Comparison of ENCODE assay signal across 8 cellular contexts in genomic region chr6:85677243-85677956, GRCh38. TPM values are rescaled to one million over a fixed set of nuclear protein-coding genes. Genes with fewer than 3 reads are reported as not detected.
DNase-seq lines count a peak whose midpoint lies in the region; ATAC-seq and TF ChIP-seq lines count a peak whose summit lies in the region.

No MANE protein-coding gene starts in this region.

- peak overlapping the region in 8 of 10 donors; percentile 77 to 95 (median 91) for H3K27ac ChIP-seq in heart right ventricle
- peak overlapping the region; percentile 85 for H3K27ac ChIP-seq in foreskin keratinocyte

- peaks cover 14% of the 10 kb centered on the region for H3K36me3 Mint-ChIP-seq in T-helper 17 cell (ENCODE audit: low read depth)

- ATAC-seq in heart right ventricle (no peak), Right ventricle myocardium superior (ENCODE audit: poor library complexity) (no peak), T-helper 17 cell (no peak), foreskin keratinocyte (no peak), HG02938 (IDR thresholded peaks at IDR 0.05; ENCODE audit: unreplicated experiment) (no peak), GM21825 (IDR thresholded peaks at IDR 0.05; ENCODE audit: unreplicated experiment) (no peak)

- H3K9me3 ChIP-seq in heart right ventricle (no peaks in the 10 kb centered on the region), T-helper 17 cell (ENCODE audit: control insufficient read depth, low read length, poor library complexity, severe bottlenecking) (no peaks in the 10 kb centered on the region)

- intact Hi-C loops in heart right ventricle (cut with DNase I) (loop anchor here in 8 of 10 donors (5.0 to 10.0 kb wide), 3 partner anchors 35 to 143 kb away; partner anchors contain the start of genes SNX14 (in 4 of the 8) and SYNCRIP (in 4 of the 8)), Right ventricle myocardium superior (cut with DNase I) (loop anchor here (5.0 kb wide), 1 partner anchor 85 kb away; the partner anchor contains the start of gene SNX14)

- 0 to 1% methylated on average over 12 of the region's 12 CpGs for WGBS in heart right ventricle, 2 donors

- DNase-seq in heart right ventricle, result no peak
- no peak for DNase-seq in Right ventricle myocardium superior
- no peak for DNase-seq in T-helper 17 cell
- DNase-seq in foreskin keratinocyte, result no peak
- peak; percentile 49 for DNase-seq in renal cortical epithelial cell (ENCODE audit: low read depth)
- DNase-seq in DMS114 treated with DMSO at 0.1 percent for 48 hours (lab: John Stamatoyannopoulos, UW; ENCODE audit: unreplicated experiment), result no peak

- peaks cover 6% of the 10 kb centered on the region for H3K27me3 Mint-ChIP-seq in T-helper 17 cell

- peaks cover 0 to 32% (median 0%) of the 10 kb centered on the region in 9 donors for H3K36me3 ChIP-seq in heart right ventricle

- H3K4me3 ChIP-seq in heart right ventricle, result peak overlapping the region; percentile 61 to 91 (median 82)

- TF ChIP-seq CTCF in heart right ventricle (IDR thresholded peaks at IDR 0.05) (peak in 7 of 9 donors; percentile 19 to 56 (median 47)), foreskin keratinocyte (conservative IDR thresholded peaks at IDR 0.05) (peak; percentile 27)

- peak overlapping the region; percentile 98 for H3K4me3 Mint-ChIP-seq in T-helper 17 cell

- H3K27ac Mint-ChIP-seq in T-helper 17 cell, result peak overlapping the region; percentile 100

- H3K4me1 ChIP-seq in heart right ventricle (peaks cover 4 to 53% (median 36%) of the 10 kb centered on the region in 9 donors), foreskin keratinocyte (peaks cover 18% of the 10 kb centered on the region)

- peaks cover 48% of the 10 kb centered on the region for H3K4me1 Mint-ChIP-seq in T-helper 17 cell

- H3K27me3 ChIP-seq in heart right ventricle (no peaks in the 10 kb centered on the region), foreskin keratinocyte (no peaks in the 10 kb centered on the region)

RNA-seq across cellular contexts. Expression of gene SYNCRIP, which starts 34.7 kb away (rescaled TPM):
- total RNA-seq in heart right ventricle (10 to 100 TPM; 56.1 to 72.6 (median 61.2) TPM), Right ventricle myocardium superior (55.7 TPM), T-helper 17 cell (10 to 100 TPM; 70.9 to 79.1 TPM), foreskin keratinocyte (120 and 142 TPM in 2 replicates), renal cortical epithelial cell (79.4 and 138 TPM in 2 replicates)
- polyA plus RNA-seq in heart right ventricle (10 to 100 TPM; 24.6 to 27.4 TPM), foreskin keratinocyte (57.1 and 72.5 TPM in 2 replicates)
